27 cellular contexts compared by ENCODE assay signal in the genomic region with DNA sequence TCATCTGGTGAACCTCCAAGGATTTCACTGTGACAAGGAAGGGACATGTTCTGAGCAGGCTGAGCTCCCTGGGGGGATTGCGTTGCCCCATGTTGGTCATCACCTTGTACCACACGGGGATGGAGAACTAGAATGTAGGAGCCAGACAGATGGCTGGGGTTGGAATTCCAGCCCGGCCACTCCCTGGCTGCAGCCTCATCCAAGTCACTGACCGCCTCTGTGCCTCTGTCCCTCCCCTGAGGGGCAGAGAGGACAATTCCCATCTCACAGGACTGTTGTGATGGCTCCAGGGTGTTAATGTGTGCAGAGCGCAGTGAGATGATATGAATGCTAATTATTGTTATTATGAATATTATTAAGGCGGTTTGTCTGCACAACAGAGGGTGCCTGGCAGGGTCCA.
"Had no signal": no experiment of that assay in that cellular context is flagged by ENCODE, and none has a peak within 500 bp of the region (broad histone marks: within the 10 kb centered on the region; RNA-seq: fewer than 3 reads in every experiment).

No MANE protein-coding gene starts in this region.

- DNase-seq: activated CD4-positive, alpha-beta T cell treated with anti-CD3 and anti-CD28 coated beads for 48 hours; activated CD4-positive, alpha-beta T cell treated with anti-CD3 and anti-CD28 coated beads, Interleukin-2, amount 50 U/mL, for 48 hours; activated CD8-positive, alpha-beta memory T cell treated with anti-CD3 and anti-CD28 coated beads for 24 hours; activated gamma-delta T cell; activated naive CD4-positive, alpha-beta T cell treated with anti-CD3 and anti-CD28 coated beads, Interleukin-2, amount 10 ng/mL, durations not matched to agents 7 days and 5 days; activated naive CD8-positive, alpha-beta T cell treated with anti-CD3 and anti-CD28 coated beads, Interleukin-2, amount 10 ng/mL, durations not matched to agents 7 days and 5 days; dermis blood vessel endothelial cell; effector memory CD4-positive, alpha-beta T cell; erythroblast; gastrocnemius medialis; hippocampal formation; immature natural killer cell; kidney; left colon; mammary epithelial cell; naive B cell; nephron progenitor cell; pancreas; psoas muscle; sigmoid colon; stimulated activated CD4-positive, alpha-beta T cell treated with anti-CD3 and anti-CD28 coated beads, Interleukin-15, amount 100 ng/mL, for 24 hours; stimulated activated CD4-positive, alpha-beta T cell treated with anti-CD3 and anti-CD28 coated beads, Interleukin-2, amount 100 ng/mL, for 24 hours; stimulated activated naive B cell treated with anti-CD40 and anti-IgM and Interleukin-4, amounts not matched to agents 10 μg/mL and 1 μg/mL and 100 μg/mL, for 72 hours; stomach; T-helper 9 cell; tibial artery; upper lobe of right lung had no signal

- ATAC-seq: gastrocnemius medialis; pancreas; psoas muscle; stimulated activated naive B cell treated with anti-CD40 and anti-IgM and Interleukin-4, amounts not matched to agents 10 μg/mL and 1 μg/mL and 100 μg/mL, for 72 hours; upper lobe of right lung had no signal
